In the genomic region with DNA sequence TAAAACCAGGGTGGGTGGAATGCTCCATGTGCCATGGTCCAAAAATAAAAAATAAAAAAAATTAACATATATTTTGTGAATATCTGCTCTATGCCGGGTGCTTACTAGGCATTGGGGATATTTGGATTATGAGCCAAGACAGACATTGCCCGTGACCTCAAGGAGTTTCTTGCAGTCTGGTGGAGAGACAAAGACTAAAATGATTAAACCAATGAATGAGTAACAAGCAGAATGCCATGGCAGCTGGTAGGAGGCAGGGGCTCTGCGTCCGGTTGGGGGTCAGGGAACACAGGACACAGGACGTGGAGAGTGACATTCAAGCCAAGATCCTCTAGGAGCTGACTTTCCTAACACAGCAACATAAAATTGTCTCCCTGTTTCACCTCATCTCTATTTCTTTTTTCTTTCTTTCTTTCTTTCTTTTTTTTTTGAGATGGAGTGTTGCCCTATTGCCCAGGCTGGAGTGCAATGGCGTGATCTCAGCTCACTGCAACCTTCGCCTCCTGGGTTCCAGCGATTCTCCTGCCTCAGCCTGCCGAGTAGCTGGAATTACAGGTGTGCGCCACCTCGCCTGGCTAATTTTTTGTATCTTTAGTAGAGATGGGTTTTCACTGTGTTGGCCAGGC, we compare ENCODE assay signal across 13 cellular contexts.
"Had no signal": no experiment of that assay in that cellular context is flagged by ENCODE, and none has a peak within 500 bp of the region (broad histone marks: within the 10 kb centered on the region; RNA-seq: fewer than 3 reads in every experiment).

No MANE protein-coding gene starts in this region.

- H3K27me3 Mint-ChIP-seq: natural killer cell treated with Interleukin-12 subunit alpha and Interleukin-12 subunit beta and Interleukin-15 and Interleukin-18, amount 100 ng/mL, for 72 hours; progenitor cell of endocrine pancreas had no signal

- H3K4me3 Mint-ChIP-seq: activated B cell treated with CpG ODN at 0.5 μM for 24 hours; activated naive CD8-positive, alpha-beta T cell treated with anti-CD3 and anti-CD28 coated beads, Interleukin-2, amount 10 ng/mL, durations not matched to agents 7 days and 5 days; activated T-cell treated with anti-CD3 and anti-CD28 coated beads, Interleukin-2, amount 50 U/mL, for 4 hours; dendritic cell treated with granulocyte-macrophage colony-stimulating factor and Interleukin-4, amounts not matched to agents 40 ng/mL and 50 ng/mL, for 4 days; memory B cell; stimulated activated naive B cell treated with anti-CD40 and anti-IgM and Interleukin-4, amounts not matched to agents 10 μg/mL and 1 μg/mL and 100 μg/mL, for 72 hours had no signal

- H3K27ac Mint-ChIP-seq: activated B cell treated with CpG ODN at 0.5 μM for 24 hours; activated naive CD8-positive, alpha-beta T cell treated with anti-CD3 and anti-CD28 coated beads, Interleukin-2, amount 10 ng/mL, durations not matched to agents 7 days and 5 days; dendritic cell treated with granulocyte-macrophage colony-stimulating factor and Interleukin-4, amounts not matched to agents 40 ng/mL and 50 ng/mL, for 4 days; memory B cell; progenitor cell of endocrine pancreas; stimulated activated naive B cell treated with anti-CD40 and anti-IgM and Interleukin-4, amounts not matched to agents 10 μg/mL and 1 μg/mL and 100 μg/mL, for 72 hours had no signal

- H3K36me3 ChIP-seq: breast epithelium had no signal

- H3K4me1 ChIP-seq: breast epithelium had no signal

- H3K9me3 ChIP-seq: breast epithelium had no signal

- H3K9me3 Mint-ChIP-seq: activated B cell treated with CpG ODN at 0.5 μM for 24 hours; activated T-cell treated with anti-CD3 and anti-CD28 coated beads, Interleukin-2, amount 50 U/mL, for 4 hours; dendritic cell treated with granulocyte-macrophage colony-stimulating factor and Interleukin-4, amounts not matched to agents 40 ng/mL and 50 ng/mL, for 4 days had no signal

- DNase-seq: activated B cell treated with CpG ODN at 0.5 μM for 24 hours, cerebellar nuclear complex, foreskin melanocyte, trophoblast cell had no signal

- H3K27ac ChIP-seq: breast epithelium had no signal

- H3K27me3 ChIP-seq: breast epithelium had no signal

- H3K4me3 ChIP-seq: breast epithelium, skin epidermis had no signal
